Comparison of ENCODE assay signal across 8 cellular contexts in the genomic region with DNA sequence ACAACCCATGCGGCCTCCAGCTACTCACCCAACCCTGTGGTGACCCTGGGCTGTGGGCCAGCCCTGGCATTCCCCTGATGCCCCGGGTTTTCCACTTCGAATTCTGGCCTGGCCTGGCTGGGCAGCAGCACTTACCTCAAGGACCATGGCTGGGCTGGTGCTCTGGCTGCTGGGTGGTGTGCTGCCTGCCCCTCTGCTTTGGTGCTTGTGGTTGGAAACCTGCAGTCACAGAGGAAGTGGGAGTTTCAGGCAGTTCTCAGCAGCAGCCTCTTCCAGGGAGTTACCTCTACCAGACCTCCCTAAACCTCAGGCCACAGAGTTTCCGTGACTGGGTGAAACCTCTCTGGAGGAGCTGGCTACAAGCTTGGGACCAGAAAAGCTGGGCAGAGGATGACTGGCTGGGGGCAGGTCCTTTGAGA. TPM values are rescaled to one million over a fixed set of nuclear protein-coding genes. Genes with fewer than 3 reads are reported as not detected.
DNase-seq lines count a peak whose midpoint lies in the region; ATAC-seq and TF ChIP-seq lines count a peak whose summit lies in the region.

A gene (minus strand): TSS at position 209 of the 419 bp plus-strand sequence. CDS start 62 bp downstream, at position 147.

- CTCF ChIA-PET in activated CD8-positive, alpha-beta T cell treated with anti-CD3 and anti-CD28 coated beads for 36 hours (lab: Charles Lee) = interaction anchor here (0.7 to 2.6 kb wide), 7 partner anchors 8 to 83 kb away, joined by 3 to 17 read pairs (median 6); no protein-coding TSS in a partner anchor

- 41 to 49% methylated on average over 4 of the region's 4 CpGs for WGBS in heart right ventricle, 2 donors
- 36% methylated on average over 4 of the region's 4 CpGs; no CpG with 5 or more reads in 1 of the 2 donors for WGBS in upper lobe of left lung, 2 donors

- intact Hi-C loops in heart right ventricle (cut with DNase I) (no loop called here), cardiac septum (cut with DNase I) (no loop called here), left colon (cut with DNase I, micrococcal nuclease) (no loop called here), head of caudate nucleus (cut with DNase I) (no loop called here)
- intact Hi-C loops in activated CD8-positive, alpha-beta T cell treated with anti-CD3 and anti-CD28 coated beads for 36 hours (cut with micrococcal nuclease) = loop anchor here (5.0 kb wide), 2 partner anchors 34 to 76 kb away; no protein-coding TSS in a partner anchor

- H3K27me3 ChIP-seq in heart right ventricle (no peaks in the 10 kb centered on the region), upper lobe of left lung (peaks cover 0 to 4% (median 0%) of the 10 kb centered on the region in 4 donors)

- peak within 1 kb of the TSS; percentile 90 to 96 (median 93) for H3K27ac Mint-ChIP-seq in IgD-negative memory B cell
- peak within 1 kb of the TSS; percentile 89 for H3K27ac Mint-ChIP-seq in activated CD8-positive, alpha-beta T cell treated with anti-CD3 and anti-CD28 coated beads for 36 hours

- TF ChIP-seq EP300 in upper lobe of left lung (IDR thresholded peaks at IDR 0.05) = no peak

- TF ChIP-seq CTCF in heart right ventricle (IDR thresholded peaks at IDR 0.05) = no peak
- no peak for TF ChIP-seq CTCF in activated CD8-positive, alpha-beta T cell treated with anti-CD3 and anti-CD28 coated beads for 36 hours (IDR thresholded peaks at IDR 0.05)
- no peak for TF ChIP-seq CTCF in upper lobe of left lung (IDR thresholded peaks at IDR 0.05)

- H3K9me3 ChIP-seq in heart right ventricle (no peaks in the 10 kb centered on the region), upper lobe of left lung (no peaks in the 10 kb centered on the region)

- POLR2A ChIA-PET in activated CD8-positive, alpha-beta T cell treated with anti-CD3 and anti-CD28 coated beads for 36 hours (lab: Charles Lee) = interaction anchor here (0.6 to 4.5 kb wide), 15 partner anchors 9 to 403 kb away, joined by 3 to 30 read pairs (median 4); a partner anchor contains a TSS

- H3K4me1 ChIP-seq in heart right ventricle (peaks cover 0 to 29% (median 13%) of the 10 kb centered on the region in 9 donors), upper lobe of left lung (peaks cover 7 to 17% (median 13%) of the 10 kb centered on the region in 4 donors)

- peaks cover 0 to 17% (median 0%) of the 10 kb centered on the region in 9 donors for H3K36me3 ChIP-seq in heart right ventricle
- H3K36me3 ChIP-seq in upper lobe of left lung = peaks cover 0 to 11% (median 4%) of the 10 kb centered on the region in 4 donors

- TF ChIP-seq POLR2A in upper lobe of left lung (IDR thresholded peaks at IDR 0.05) = no peak

- H3K4me3 Mint-ChIP-seq in IgD-negative memory B cell = peak within 1 kb of the TSS; percentile 82 to 94 (median 88)
- peak within 1 kb of the TSS; percentile 93 for H3K4me3 Mint-ChIP-seq in activated CD8-positive, alpha-beta T cell treated with anti-CD3 and anti-CD28 coated beads for 36 hours

- DNase-seq in heart right ventricle = peak; percentile 23 to 38
- DNase-seq in cardiac septum (ENCODE audit: low spot score) = no peak
- DNase-seq in activated CD8-positive, alpha-beta T cell treated with anti-CD3 and anti-CD28 coated beads for 36 hours = peak; percentile 91
- peak; percentile 22 to 57 for DNase-seq in left colon
- peak; percentile 67 to 68 for DNase-seq in upper lobe of left lung
- DNase-seq in head of caudate nucleus = no peak
- no peak for DNase-seq in SW 1271 (lab: John Stamatoyannopoulos, UW)

- peaks cover 4% of the 10 kb centered on the region for H3K27me3 Mint-ChIP-seq in IgD-negative memory B cell
- H3K27me3 Mint-ChIP-seq in activated CD8-positive, alpha-beta T cell treated with anti-CD3 and anti-CD28 coated beads for 36 hours = no peaks in the 10 kb centered on the region

- H3K36me3 Mint-ChIP-seq in IgD-negative memory B cell = no peaks in the 10 kb centered on the region
- H3K36me3 Mint-ChIP-seq in activated CD8-positive, alpha-beta T cell treated with anti-CD3 and anti-CD28 coated beads for 36 hours (ENCODE audit: low read depth) = peaks cover 49% of the 10 kb centered on the region

- H3K27ac ChIP-seq in heart right ventricle = peak within 1 kb of the TSS in 1 of 10 donors; percentile 50
- peak within 1 kb of the TSS in 2 of 4 donors; percentile 11 to 14 for H3K27ac ChIP-seq in upper lobe of left lung

- ATAC-seq in heart right ventricle (peak in 3 of 8 donors; percentile 10 to 55 (median 29)), left colon (no peak), upper lobe of left lung (ENCODE audit: low FRiP score in 2 of 2) (peak in 1 of 2 donors; percentile 5)
- ATAC-seq in activated CD8-positive, alpha-beta T cell treated with anti-CD3 and anti-CD28 coated beads for 36 hours = peak; percentile 46

- H3K9me3 Mint-ChIP-seq in IgD-negative memory B cell = no peaks in the 10 kb centered on the region
- peaks cover 3% of the 10 kb centered on the region for H3K9me3 Mint-ChIP-seq in activated CD8-positive, alpha-beta T cell treated with anti-CD3 and anti-CD28 coated beads for 36 hours

- H3K4me1 Mint-ChIP-seq in IgD-negative memory B cell = peaks cover 33 to 41% (median 38%) of the 10 kb centered on the region in 3 donors
- H3K4me1 Mint-ChIP-seq in activated CD8-positive, alpha-beta T cell treated with anti-CD3 and anti-CD28 coated beads for 36 hours (ENCODE audit: low read depth) = peaks cover 65% of the 10 kb centered on the region

- H3K4me3 ChIP-seq in heart right ventricle (peak within 1 kb of the TSS in 1 of 10 donors; percentile 38), upper lobe of left lung (peak within 1 kb of the TSS in 3 of 4 donors; percentile 8 to 20 (median 14))

RNA-seq across cellular contexts. Expression of the gene that starts here (rescaled TPM):
- total RNA-seq in heart right ventricle (1 to 10 TPM in 1 of 10 donors, under 1 TPM in 3, not detected in 6; 0.17 to 2.7 (median 0.38) TPM), cardiac septum (0.13 TPM), left colon (1 to 10 TPM; 2.3 to 2.7 TPM), upper lobe of left lung (1 to 10 TPM in 2 of 6 donors, under 1 TPM in 3, not detected in 1; 0.76 to 5.2 (median 0.97) TPM)
- polyA plus RNA-seq in heart right ventricle (under 1 TPM; 0.10 to 0.15 TPM), IgD-negative memory B cell (73.8 TPM)
- 10 to 100 TPM; 42.4 to 43.8 TPM for total RNA-seq in activated CD8-positive, alpha-beta T cell treated with anti-CD3 and anti-CD28 coated beads for 36 hours

Comparison
In these comparisons a context has a peak if more than half of its experiments do, and no peak if none do; other contexts are left out.
1. RNA of the gene that starts here (total RNA-seq): 42.4 to 43.8 TPM in activated CD8-positive, alpha-beta T cell treated with anti-CD3 and anti-CD28 coated beads for 36 hours; 2.3 to 2.7 TPM in left colon, 0.76 to 5.2 TPM in upper lobe of left lung, 0.13 TPM in cardiac septum (single experiment) and 0.17 to 2.7 TPM in heart right ventricle; every median in the first group is over 4 times any median in the second.
2. RNA of the gene that starts here (polyA plus RNA-seq): 73.8 TPM in IgD-negative memory B cell (single experiment); 0.10 to 0.15 TPM in heart right ventricle; every median in the first group is over 10 times any median in the second.
3. DNase-seq: peak in heart right ventricle (2 of 2), activated CD8-positive, alpha-beta T cell treated with anti-CD3 and anti-CD28 coated beads for 36 hours (single experiment), left colon (2 of 2) and upper lobe of left lung (2 of 2); none in cardiac septum (single experiment), head of caudate nucleus (0 of 42) and SW 1271 (0 of 2).